In genomic region chr10:101297901-101298451, GRCh38 we compare ENCODE assay signal across 8 cellular contexts. TPM values are rescaled to one million over a fixed set of nuclear protein-coding genes. Genes with fewer than 3 reads are reported as not detected.
DNase-seq lines count a peak whose midpoint lies in the region; ATAC-seq lines count a peak whose summit lies in the region.

No MANE protein-coding gene starts in this region.

- peaks cover 56% of the 10 kb centered on the region for H3K27me3 Mint-ChIP-seq in activated CD4-positive, alpha-beta memory T cell treated with anti-CD3 and anti-CD28 coated beads, Interleukin-2, amount 10 ng/mL, durations not matched to agents 7 days and 5 days
- peaks cover 60 to 78% of the 10 kb centered on the region in 2 donors for H3K27me3 Mint-ChIP-seq in effector memory CD8-positive, alpha-beta T cell
- H3K27me3 Mint-ChIP-seq in naive thymus-derived CD4-positive, alpha-beta T cell, result peaks cover 44 to 75% (median 69%) of the 10 kb centered on the region in 5 donors

- H3K27me3 ChIP-seq in naive thymus-derived CD4-positive, alpha-beta T cell (ENCODE audit: control insufficient read depth in 2 of 2, insufficient read depth in 2 of 2, low read length in 2 of 2), result peaks cover 7 to 8% of the 10 kb centered on the region in 2 donors

- H3K4me3 ChIP-seq in naive thymus-derived CD4-positive, alpha-beta T cell (ENCODE audit: low read length), result no peak overlapping the region

- no peaks in the 10 kb centered on the region for H3K9me3 Mint-ChIP-seq in activated CD4-positive, alpha-beta memory T cell treated with anti-CD3 and anti-CD28 coated beads, Interleukin-2, amount 10 ng/mL, durations not matched to agents 7 days and 5 days
- no peaks in the 10 kb centered on the region for H3K9me3 Mint-ChIP-seq in effector memory CD8-positive, alpha-beta T cell
- H3K9me3 Mint-ChIP-seq in naive thymus-derived CD4-positive, alpha-beta T cell, result peaks cover 0 to 2% (median 0%) of the 10 kb centered on the region in 11 donors
- H3K9me3 Mint-ChIP-seq in stimulated activated effector memory CD8-positive, alpha-beta T cell treated with anti-CD3 and anti-CD28 coated beads, Interleukin-12 subunit alpha, Interleukin-12 subunit beta, amount 100 ng/mL, for 72 hours, result no peaks in the 10 kb centered on the region

- no peak overlapping the region for H3K27ac Mint-ChIP-seq in activated CD4-positive, alpha-beta memory T cell treated with anti-CD3 and anti-CD28 coated beads, Interleukin-2, amount 10 ng/mL, durations not matched to agents 7 days and 5 days
- no peak overlapping the region for H3K27ac Mint-ChIP-seq in effector memory CD8-positive, alpha-beta T cell
- peak overlapping the region in 1 of 9 donors; percentile 17 for H3K27ac Mint-ChIP-seq in naive thymus-derived CD4-positive, alpha-beta T cell
- H3K27ac Mint-ChIP-seq in stimulated activated effector memory CD8-positive, alpha-beta T cell treated with anti-CD3 and anti-CD28 coated beads, Interleukin-12 subunit alpha, Interleukin-12 subunit beta, amount 100 ng/mL, for 72 hours, result no peak overlapping the region

- no peaks in the 10 kb centered on the region for H3K4me1 ChIP-seq in naive thymus-derived CD4-positive, alpha-beta T cell (ENCODE audit: control insufficient read depth in 2 of 2, insufficient read depth in 2 of 2, low read length in 2 of 2)

- H3K4me1 Mint-ChIP-seq in activated CD4-positive, alpha-beta memory T cell treated with anti-CD3 and anti-CD28 coated beads, Interleukin-2, amount 10 ng/mL, durations not matched to agents 7 days and 5 days, result no peaks in the 10 kb centered on the region
- H3K4me1 Mint-ChIP-seq in effector memory CD8-positive, alpha-beta T cell (ENCODE audit: low read depth in 2 of 2), result peaks cover 2 to 4% of the 10 kb centered on the region in 2 donors
- peaks cover 0 to 6% (median 4%) of the 10 kb centered on the region in 7 donors for H3K4me1 Mint-ChIP-seq in naive thymus-derived CD4-positive, alpha-beta T cell
- H3K4me1 Mint-ChIP-seq in stimulated activated effector memory CD8-positive, alpha-beta T cell treated with anti-CD3 and anti-CD28 coated beads, Interleukin-12 subunit alpha, Interleukin-12 subunit beta, amount 100 ng/mL, for 72 hours, result peaks cover 6% of the 10 kb centered on the region

- H3K27ac ChIP-seq in naive thymus-derived CD4-positive, alpha-beta T cell (ENCODE audit: low read depth, low read length), result no peak overlapping the region

- no peak overlapping the region for H3K4me3 Mint-ChIP-seq in activated CD4-positive, alpha-beta memory T cell treated with anti-CD3 and anti-CD28 coated beads, Interleukin-2, amount 10 ng/mL, durations not matched to agents 7 days and 5 days
- H3K4me3 Mint-ChIP-seq in effector memory CD8-positive, alpha-beta T cell, result no peak overlapping the region
- H3K4me3 Mint-ChIP-seq in naive thymus-derived CD4-positive, alpha-beta T cell, result no peak overlapping the region
- H3K4me3 Mint-ChIP-seq in stimulated activated effector memory CD8-positive, alpha-beta T cell treated with anti-CD3 and anti-CD28 coated beads, Interleukin-12 subunit alpha, Interleukin-12 subunit beta, amount 100 ng/mL, for 72 hours, result no peak overlapping the region

- DNase-seq in NCI-H510A treated with DMSO at 0.1 percent for 48 hours (lab: John Stamatoyannopoulos, UW), result peak; percentile 18
- DNase-seq in NCI-H510A (lab: John Stamatoyannopoulos, UW), result no peak
- DNase-seq in NCI-H2227 (lab: John Stamatoyannopoulos, UW; ENCODE audit: unreplicated experiment), result peak; percentile 55
- DNase-seq in activated CD4-positive, alpha-beta memory T cell treated with anti-CD3 and anti-CD28 coated beads, Interleukin-2, amount 10 ng/mL, durations not matched to agents 7 days and 5 days, result peak; percentile 76
- DNase-seq in effector memory CD8-positive, alpha-beta T cell, result peak; percentile 65 to 75 (median 69)
- DNase-seq in naive thymus-derived CD4-positive, alpha-beta T cell, result peak; percentile 24 to 77 (median 64)
- DNase-seq in stimulated activated effector memory CD8-positive, alpha-beta T cell treated with anti-CD3 and anti-CD28 coated beads, Interleukin-12 subunit alpha, Interleukin-12 subunit beta, amount 100 ng/mL, for 72 hours (ENCODE audit: low spot score in 2 of 2), result peak; percentile 64 to 88

- CTCF ChIA-PET in activated CD4-positive, alpha-beta memory T cell treated with anti-CD3 and anti-CD28 coated beads, Interleukin-2, amount 10 ng/mL, durations not matched to agents 7 days and 5 days (lab: Charles Lee), result interaction anchor here (0.6 to 1.9 kb wide), 6 partner anchors 8 to 148 kb away, joined by 3 to 6 read pairs (median 3); no protein-coding TSS in a partner anchor
- CTCF ChIA-PET in naive thymus-derived CD4-positive, alpha-beta T cell (lab: Charles Lee), result interaction anchor here (1.4 to 1.8 kb wide), 2 partner anchors 9 to 11 kb away, joined by 3 to 6 read pairs; no protein-coding TSS in a partner anchor

- intact Hi-C loops in naive thymus-derived CD4-positive, alpha-beta T cell (cut with micrococcal nuclease), result loop anchor here in 1 of 2 donors (2.0 to 5.0 kb wide), 2 partner anchors 54 to 273 kb away; partner anchors contain the start of gene BTRC

- peak; percentile 92 for ATAC-seq in effector memory CD8-positive, alpha-beta T cell (replicated peaks)
- ATAC-seq in naive thymus-derived CD4-positive, alpha-beta T cell, result peak; percentile 71
- peak; percentile 82 for ATAC-seq in stimulated activated effector memory CD8-positive, alpha-beta T cell treated with anti-CD3 and anti-CD28 coated beads, Interleukin-12 subunit alpha, Interleukin-12 subunit beta, amount 100 ng/mL, for 72 hours
- ATAC-seq in HG03432 (IDR thresholded peaks at IDR 0.05; ENCODE audit: unreplicated experiment), result no peak

- H3K9me3 ChIP-seq in naive thymus-derived CD4-positive, alpha-beta T cell (ENCODE audit: control insufficient read depth in 2 of 3, low read length in 3 of 3), result no peaks in the 10 kb centered on the region

- no peaks in the 10 kb centered on the region for H3K36me3 ChIP-seq in naive thymus-derived CD4-positive, alpha-beta T cell (ENCODE audit: control insufficient read depth in 2 of 3, insufficient read depth in 3 of 3, low read length in 3 of 3)

- POLR2A ChIA-PET in activated CD4-positive, alpha-beta memory T cell treated with anti-CD3 and anti-CD28 coated beads, Interleukin-2, amount 10 ng/mL, durations not matched to agents 7 days and 5 days (lab: Charles Lee), result no interaction called here
- POLR2A ChIA-PET in naive thymus-derived CD4-positive, alpha-beta T cell (lab: Charles Lee), result no interaction called here

- no peaks in the 10 kb centered on the region for H3K36me3 Mint-ChIP-seq in activated CD4-positive, alpha-beta memory T cell treated with anti-CD3 and anti-CD28 coated beads, Interleukin-2, amount 10 ng/mL, durations not matched to agents 7 days and 5 days (ENCODE audit: low read depth)
- H3K36me3 Mint-ChIP-seq in effector memory CD8-positive, alpha-beta T cell (ENCODE audit: insufficient read depth), result no peaks in the 10 kb centered on the region
- H3K36me3 Mint-ChIP-seq in naive thymus-derived CD4-positive, alpha-beta T cell, result no peaks in the 10 kb centered on the region
- no peaks in the 10 kb centered on the region for H3K36me3 Mint-ChIP-seq in stimulated activated effector memory CD8-positive, alpha-beta T cell treated with anti-CD3 and anti-CD28 coated beads, Interleukin-12 subunit alpha, Interleukin-12 subunit beta, amount 100 ng/mL, for 72 hours

RNA-seq across cellular contexts. Expression of gene BTRC, which starts 56.0 kb away (rescaled TPM):
- 10 to 100 TPM; 14.4 to 15.5 TPM for total RNA-seq in activated CD4-positive, alpha-beta memory T cell treated with anti-CD3 and anti-CD28 coated beads, Interleukin-2, amount 10 ng/mL, durations not matched to agents 7 days and 5 days
- 10 to 100 TPM; 14.7 to 26.1 (median 17.6) TPM for total RNA-seq in naive thymus-derived CD4-positive, alpha-beta T cell
- 10 to 100 TPM; 12.8 to 16.1 TPM for polyA plus RNA-seq in naive thymus-derived CD4-positive, alpha-beta T cell
